Comparison of ENCODE assay signal across 21 cellular contexts in the genomic region with DNA sequence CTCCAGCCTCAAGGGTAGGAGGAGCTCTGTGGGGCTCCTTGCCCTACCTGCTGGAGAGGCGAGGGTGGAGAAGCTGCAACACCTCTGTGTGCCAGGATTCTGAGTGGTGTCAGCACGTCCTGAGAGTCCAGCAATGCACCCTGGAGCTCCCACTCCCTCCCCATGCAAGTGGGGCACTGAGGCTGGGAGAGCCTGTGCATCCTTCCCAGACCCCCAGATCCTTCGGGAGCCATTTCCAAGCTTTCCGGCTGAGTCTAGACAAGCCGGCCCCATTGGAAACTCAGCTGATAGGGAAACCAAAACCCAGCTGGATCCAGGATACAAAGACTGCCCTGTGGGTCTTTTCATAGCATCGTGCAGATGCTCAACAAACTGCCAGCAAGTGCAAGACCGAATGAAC. TPM values are rescaled to one million over a fixed set of nuclear protein-coding genes. Genes with fewer than 3 reads are reported as not detected.
"Had no signal": no experiment of that assay in that cellular context is flagged by ENCODE, and none has a peak within 500 bp of the region (broad histone marks: within the 10 kb centered on the region; RNA-seq: fewer than 3 reads in every experiment).

No MANE protein-coding gene starts in this region.

- H3K4me3 ChIP-seq: K562, SJCRH30 had no signal

- H3K36me3 Mint-ChIP-seq: IgD-negative memory B cell had no signal

- H3K36me3 ChIP-seq: SJCRH30 had no signal

- H3K27ac ChIP-seq: HL-60, KMS-11, SJCRH30 had no signal

- H3K27ac Mint-ChIP-seq: IgD-negative memory B cell had no signal

- FAIRE-seq: HTR-8/SVneo, K562, RCC 7860 had no signal

- DNase-seq: Kasumi-1, MM.1S, NCI-H187, NCI-H2029, NCI-H2081 treated with DMSO at 0.1 percent for 48 hours, NCI-H226, NCI-H446, NCI-H524, NCI-H774, RPMI8226, SHP77, SJCRH30, T-helper 1 cell had no signal

- ATAC-seq: K562, SK-N-SH treated with all-trans-retinoic acid at 6 μM for 48 hours had no signal

RNA-seq across cellular contexts. Expression of gene FAM163B, which starts 1.8 kb away (rescaled TPM):
- total RNA-seq: K562, M059J had no signal

RNA-seq across cellular contexts. Expression of gene DBH, which starts 28.8 kb away (rescaled TPM):
- total RNA-seq: K562, M059J had no signal
